8 cellular contexts compared by ENCODE assay signal in the genomic region with DNA sequence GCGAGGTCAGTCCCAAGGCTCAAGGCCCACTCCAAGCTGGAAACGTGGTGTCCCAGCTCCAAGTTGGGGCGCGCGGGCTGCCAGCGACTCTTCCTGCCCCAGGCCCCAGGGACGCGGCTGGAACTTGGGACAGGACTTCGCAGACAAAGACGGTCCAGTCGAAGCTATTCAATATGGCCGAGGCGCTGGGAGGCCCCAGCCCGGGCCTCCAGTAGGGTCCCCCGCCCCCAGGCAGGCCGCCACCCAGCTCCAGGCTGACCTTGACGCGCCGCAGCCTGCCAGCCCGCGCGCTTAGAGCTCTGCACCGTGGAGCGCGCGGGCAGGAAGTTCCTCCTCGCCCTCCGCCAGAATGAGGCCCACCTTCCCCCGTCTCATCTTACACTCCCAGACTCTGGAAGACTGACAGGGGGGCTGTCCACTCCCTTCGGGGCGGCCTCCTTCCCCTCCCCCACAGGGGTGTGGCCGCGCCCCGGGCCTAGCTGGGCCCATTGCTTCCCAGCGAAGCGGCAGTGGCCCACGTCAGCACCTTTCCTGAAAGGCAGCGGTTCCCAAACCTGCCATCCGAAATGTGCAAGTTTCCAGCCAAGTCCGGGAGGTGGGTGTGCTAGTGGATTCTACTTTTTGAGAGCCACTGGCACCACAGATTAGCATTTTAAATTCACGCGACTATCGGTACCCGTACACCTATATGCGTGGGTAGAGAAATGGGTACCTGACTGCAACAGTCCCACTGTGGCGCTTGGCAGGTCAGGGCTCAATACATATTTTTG. TPM values are rescaled to one million over a fixed set of nuclear protein-coding genes. Genes with fewer than 3 reads are reported as not detected.
DNase-seq lines count a peak whose midpoint lies in the region; ATAC-seq and TF ChIP-seq lines count a peak whose summit lies in the region.

A gene with protein sequence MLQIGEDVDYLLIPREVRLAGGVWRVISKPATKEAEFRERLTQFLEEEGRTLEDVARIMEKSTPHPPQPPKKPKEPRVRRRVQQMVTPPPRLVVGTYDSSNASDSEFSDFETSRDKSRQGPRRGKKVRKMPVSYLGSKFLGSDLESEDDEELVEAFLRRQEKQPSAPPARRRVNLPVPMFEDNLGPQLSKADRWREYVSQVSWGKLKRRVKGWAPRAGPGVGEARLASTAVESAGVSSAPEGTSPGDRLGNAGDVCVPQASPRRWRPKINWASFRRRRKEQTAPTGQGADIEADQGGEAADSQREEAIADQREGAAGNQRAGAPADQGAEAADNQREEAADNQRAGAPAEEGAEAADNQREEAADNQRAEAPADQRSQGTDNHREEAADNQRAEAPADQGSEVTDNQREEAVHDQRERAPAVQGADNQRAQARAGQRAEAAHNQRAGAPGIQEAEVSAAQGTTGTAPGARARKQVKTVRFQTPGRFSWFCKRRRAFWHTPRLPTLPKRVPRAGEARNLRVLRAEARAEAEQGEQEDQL (minus strand): TSS at position 303 of the 770 bp plus-strand sequence. CDS start 754 bp downstream, outside the sequence.

- peak; percentile 79 for DNase-seq in GM03348 (ENCODE audit: low spot score)
- peak; percentile 44 for DNase-seq in amniotic stem cell (lab: John Stamatoyannopoulos, UW)
- peak; percentile 97 for DNase-seq in hepatocyte (ENCODE audit: low spot score)
- DNase-seq in retina: peak; percentile 92
- no peak for DNase-seq in NCI-H2196 (lab: John Stamatoyannopoulos, UW; ENCODE audit: unreplicated experiment)
- DNase-seq in GM20000 (ENCODE audit: low spot score): no peak

- no peaks in the 10 kb centered on the region for H3K9me3 ChIP-seq in hepatocyte (ENCODE audit: low read depth)

- peak within 1 kb of the TSS; percentile 95 for H3K4me2 ChIP-seq in hepatocyte

- no peaks in the 10 kb centered on the region for H3K36me3 ChIP-seq in hepatocyte (replicated peaks; ENCODE audit: insufficient read depth, low read depth)

- peak within 1 kb of the TSS; percentile 77 for H3K4me3 ChIP-seq in hepatocyte

- peak within 1 kb of the TSS; percentile 94 for H3K27ac ChIP-seq in hepatocyte

- ATAC-seq in GM19455 (IDR thresholded peaks at IDR 0.05; ENCODE audit: unreplicated experiment) (no peak), GM18858 (IDR thresholded peaks at IDR 0.05; ENCODE audit: unreplicated experiment) (no peak)

- H3K9me2 ChIP-seq in hepatocyte (replicated peaks; ENCODE audit: insufficient read depth): no peaks in the 10 kb centered on the region

- WGBS in hepatocyte (ENCODE audit: low lambda C conversion rate, missing lambda C conversion rate): 11% methylated on average over 33 of the region's 46 CpGs

- peaks cover 21% of the 10 kb centered on the region for H4K20me1 ChIP-seq in hepatocyte (ENCODE audit: insufficient read depth, poor library complexity, severe bottlenecking)

- peaks cover 53% of the 10 kb centered on the region for H3K4me1 ChIP-seq in hepatocyte (ENCODE audit: insufficient read depth)

- H2AFZ ChIP-seq in hepatocyte: peak within 1 kb of the TSS; percentile 45

- TF ChIP-seq CTCF in hepatocyte (IDR thresholded peaks at IDR 0.05; ENCODE audit: poor library complexity) (no peak), GM20000 (IDR thresholded peaks at IDR 0.05; ENCODE audit: extremely low read depth, missing control alignments) (no peak)

- H3K79me2 ChIP-seq in hepatocyte: peaks cover 33% of the 10 kb centered on the region

- no peaks in the 10 kb centered on the region for H3K27me3 ChIP-seq in hepatocyte

RNA-seq across cellular contexts. Expression of the gene that starts here (rescaled TPM):
- 36.4 and 51.7 TPM in 2 replicates for total RNA-seq in hepatocyte
- polyA plus RNA-seq in hepatocyte: 46.8 and 55.9 TPM in 2 replicates

Comparison
In these comparisons a context has a peak if more than half of its experiments do, and no peak if none do; other contexts are left out.
1. DNase-seq: peak in GM03348 (single experiment), amniotic stem cell (single experiment), hepatocyte (single experiment) and retina (single experiment); none in NCI-H2196 (single experiment) and GM20000 (single experiment).